18 cellular contexts compared by ENCODE assay signal in genomic region chr12:11085419-11085818, GRCh38. TPM values are rescaled to one million over a fixed set of nuclear protein-coding genes. Genes with fewer than 3 reads are reported as not detected.
A peak's percentile ranks its signal among the peaks of the same experiment; 100 is the strongest.
DNase-seq lines count a peak whose midpoint lies in the region; ATAC-seq and TF ChIP-seq lines count a peak whose summit lies in the region.
"Had no signal": no experiment of that assay in that cellular context is flagged by ENCODE, and none has a peak within 500 bp of the region (broad histone marks: within the 10 kb centered on the region; RNA-seq: fewer than 3 reads in every experiment).

No MANE protein-coding gene starts in this region.

- H3K9ac ChIP-seq in Karpas-422 (ENCODE audit: low read length), result no peak overlapping the region

- no peaks in the 10 kb centered on the region for H4K20me1 ChIP-seq in Karpas-422 (ENCODE audit: insufficient read depth, low read depth, low read length)

- no peaks in the 10 kb centered on the region for H3K36me3 ChIP-seq in sigmoid colon
- no peaks in the 10 kb centered on the region for H3K36me3 ChIP-seq in Karpas-422 (ENCODE audit: insufficient read depth, low read length)
- H3K36me3 ChIP-seq: lower lobe of right lung, pancreas, upper lobe of left lung, WERI-Rb-1 had no signal

- peak; percentile 69 for ATAC-seq in GM19035 (IDR thresholded peaks at IDR 0.05; ENCODE audit: unreplicated experiment)
- peak; percentile 64 for ATAC-seq in HG03159 (IDR thresholded peaks at IDR 0.05; ENCODE audit: unreplicated experiment)
- ATAC-seq in HG02884 (IDR thresholded peaks at IDR 0.05; ENCODE audit: unreplicated experiment), result no peak
- ATAC-seq: lower lobe of right lung, pancreas had no signal

- no peak overlapping the region for H3K4me3 ChIP-seq in sigmoid colon
- H3K4me3 ChIP-seq in Karpas-422 (ENCODE audit: low read length), result no peak overlapping the region
- H3K4me3 ChIP-seq: hepatocyte, lower lobe of right lung, pancreas, upper lobe of left lung had no signal

- in situ Hi-C loops in GM13976 (cut with MboI; ENCODE audit: low sequenced_read_pairs, unreplicated experiment), result no loop called here

- intact Hi-C loops in sigmoid colon (cut with DNase I), result no loop called here

- no peak for TF ChIP-seq POLR2A in sigmoid colon (IDR thresholded peaks at IDR 0.05)

- no peak overlapping the region for H3K27ac ChIP-seq in sigmoid colon
- no peak overlapping the region for H3K27ac ChIP-seq in Karpas-422 (ENCODE audit: low read length)
- H3K27ac ChIP-seq: hepatocyte, lower lobe of right lung, pancreas, upper lobe of left lung, WERI-Rb-1 had no signal

- H3K27me3 ChIP-seq in sigmoid colon (no peaks in the 10 kb centered on the region), Karpas-422 (ENCODE audit: low read length) (no peaks in the 10 kb centered on the region)
- H3K27me3 ChIP-seq: hepatocyte, pancreas, upper lobe of left lung had no signal

- no peak for TF ChIP-seq CTCF in GM13976 (IDR thresholded peaks at IDR 0.05; ENCODE audit: borderline replicate concordance, control extremely low read depth, extremely low read depth, insufficient read depth, missing control alignments)
- TF ChIP-seq CTCF in sigmoid colon (IDR thresholded peaks at IDR 0.05), result no peak

- DNase-seq in GM13976 (ENCODE audit: low spot score) (peak; percentile 8), amniotic epithelial cell (ENCODE audit: low read depth) (peak; percentile 12), sigmoid colon (no peak), dedifferentiated amniotic fluid mesenchymal stem cell (ENCODE audit: extremely low spot score) (no peak), Karpas-422 (no peak)
- DNase-seq: CD4-positive, alpha-beta memory T cell; effector CD8-positive, alpha-beta T cell; lower lobe of right lung; pancreas; Right ventricle myocardium superior; upper lobe of left lung; WERI-Rb-1 had no signal

- no peaks in the 10 kb centered on the region for H3K9me3 ChIP-seq in sigmoid colon
- no peaks in the 10 kb centered on the region for H3K9me3 ChIP-seq in Karpas-422 (ENCODE audit: low read length)
- H3K9me3 ChIP-seq: lower lobe of right lung, pancreas had no signal

- H3K79me2 ChIP-seq in Karpas-422 (ENCODE audit: low read length), result peaks cover 13% of the 10 kb centered on the region; the same call in 1 of the 2 replicates
- H3K79me2 ChIP-seq: hepatocyte had no signal

- no peak overlapping the region for H2AFZ ChIP-seq in Karpas-422 (ENCODE audit: low read length)
- H2AFZ ChIP-seq: hepatocyte had no signal

- WGBS in sigmoid colon, 2 donors, result 63% methylated on average over 3 of the region's 3 CpGs; no CpG with 5 or more reads in 1 of the 2 donors

- TF ChIP-seq EP300 in sigmoid colon (IDR thresholded peaks at IDR 0.05), result no peak

- H3K9me2 ChIP-seq in Karpas-422 (replicated peaks; ENCODE audit: insufficient read depth, low read length), result no peaks in the 10 kb centered on the region

- no peak overlapping the region for H3K4me2 ChIP-seq in Karpas-422 (ENCODE audit: low read depth, low read length, poor library complexity, severe bottlenecking)
- H3K4me2 ChIP-seq: hepatocyte had no signal

- no peaks in the 10 kb centered on the region for H3K4me1 ChIP-seq in sigmoid colon
- H3K4me1 ChIP-seq in Karpas-422 (ENCODE audit: low read length), result no peaks in the 10 kb centered on the region
- H3K4me1 ChIP-seq: lower lobe of right lung, pancreas, upper lobe of left lung had no signal

RNA-seq across cellular contexts. Expression of gene TAS2R43, which starts 6.7 kb away (rescaled TPM):
- 1 to 10 TPM; 2.1 to 10.0 (median 3.6) TPM for total RNA-seq in sigmoid colon
- not detected for polyA plus RNA-seq in sigmoid colon
- total RNA-seq in Karpas-422 (2014; rRNA removed; shearing (Covaris generic); ENCODE audit: low replicate concordance), result 0.90 and 7.6 TPM in 2 replicates
- total RNA-seq: lower lobe of right lung, NCI-H460, Right ventricle myocardium superior had no signal
- polyA plus RNA-seq: adipose tissue had no signal

RNA-seq across cellular contexts. Expression of gene TAS2R46, which starts 23.3 kb away (rescaled TPM):
- total RNA-seq in sigmoid colon, result 1 to 10 TPM; 2.3 to 5.0 (median 3.1) TPM
- polyA plus RNA-seq in sigmoid colon, result under 1 TPM in 1 of 3 donors, not detected in 2; 0.07 TPM
- total RNA-seq in Karpas-422 (2014; rRNA removed; shearing (Covaris generic); ENCODE audit: low replicate concordance), result 0.83 and 6.3 TPM in 2 replicates
- total RNA-seq: Right ventricle myocardium superior had no signal
- polyA plus RNA-seq: adipose tissue, hepatocyte, pancreas had no signal

RNA-seq across cellular contexts. Expression of gene TAS2R30, which starts 49.0 kb away (rescaled TPM):
- 10 to 100 TPM in 1 of 4 donors, 1 to 10 TPM in 3; 8.1 to 10.5 (median 9.4) TPM for total RNA-seq in sigmoid colon
- under 1 TPM in 1 of 3 donors, not detected in 2; 0.36 TPM for polyA plus RNA-seq in sigmoid colon
- total RNA-seq in Karpas-422 (2014; rRNA removed; shearing (Covaris generic); ENCODE audit: low replicate concordance), result 6.0 and 13.9 TPM in 2 replicates
- polyA plus RNA-seq: CD4-positive, alpha-beta memory T cell; pancreas had no signal

RNA-seq across cellular contexts. Expression of gene TAS2R31, which starts 54.2 kb away (rescaled TPM):
- total RNA-seq in sigmoid colon, result 1 to 10 TPM; 3.9 to 9.2 (median 7.3) TPM
- polyA plus RNA-seq in sigmoid colon, result under 1 TPM in 1 of 3 donors, not detected in 2; 0.44 TPM
- total RNA-seq in Karpas-422 (2014; rRNA removed; shearing (Covaris generic); ENCODE audit: low replicate concordance), result 9.5 and 18.0 TPM in 2 replicates
- polyA plus RNA-seq: CD4-positive, alpha-beta memory T cell; hepatocyte had no signal

Comparison
In these comparisons a context has a peak if more than half of its experiments do, and no peak if none do; other contexts are left out.
1. DNase-seq: peak in GM13976 (single experiment) and amniotic epithelial cell (single experiment); none in sigmoid colon (single experiment), dedifferentiated amniotic fluid mesenchymal stem cell (single experiment) and Karpas-422 (single experiment).